Comparison of ENCODE assay signal across 10 cellular contexts in genomic region chr10:43231523-43232078, GRCh38. TPM values are rescaled to one million over a fixed set of nuclear protein-coding genes. Genes with fewer than 3 reads are reported as not detected.
DNase-seq lines count a peak whose midpoint lies in the region; ATAC-seq and TF ChIP-seq lines count a peak whose summit lies in the region.
"Had no signal": no experiment of that assay in that cellular context is flagged by ENCODE, and none has a peak within 500 bp of the region (broad histone marks: within the 10 kb centered on the region; RNA-seq: fewer than 3 reads in every experiment).

No MANE protein-coding gene starts in this region.

- TF ChIP-seq CTCF in lower lobe of right lung (IDR thresholded peaks at IDR 0.05), result no peak

- H3K4me2 ChIP-seq in BLaER1, result peak overlapping the region; percentile 94

- ATAC-seq in HG03139 (IDR thresholded peaks at IDR 0.05; ENCODE audit: unreplicated experiment), result peak; percentile 48
- ATAC-seq in lower lobe of right lung, result no peak
- ATAC-seq in GM21367 (IDR thresholded peaks at IDR 0.05; ENCODE audit: unreplicated experiment), result no peak
- no peak for ATAC-seq in HG03342 (IDR thresholded peaks at IDR 0.05; ENCODE audit: unreplicated experiment)

- H3K27ac ChIP-seq in BLaER1 (peak overlapping the region; percentile 97), lower lobe of right lung (no peak overlapping the region)

- intact Hi-C loops in lower lobe of right lung (cut with DNase I), result no loop called here

- DNase-seq in activated gamma-delta T cell (lab: John Stamatoyannopoulos, UW), result peak; percentile 20
- DNase-seq in lower lobe of right lung, result peak; percentile 32
- no peak for DNase-seq in KBM-7
- DNase-seq in NCI-H510A treated with DMSO at 0.1 percent for 48 hours (lab: John Stamatoyannopoulos, UW), result no peak

- H3K27me3 ChIP-seq in BLaER1 (peaks cover 18% of the 10 kb centered on the region), lower lobe of right lung (ENCODE audit: low read depth) (peaks cover 38% of the 10 kb centered on the region)

- no peaks in the 10 kb centered on the region for H4K20me1 ChIP-seq in BLaER1

- H3K9me3 ChIP-seq in BLaER1, result no peaks in the 10 kb centered on the region
- no peaks in the 10 kb centered on the region for H3K9me3 ChIP-seq in lower lobe of right lung

- H3K36me3 ChIP-seq in BLaER1, result no peaks in the 10 kb centered on the region
- no peaks in the 10 kb centered on the region for H3K36me3 ChIP-seq in lower lobe of right lung

- H3K9ac ChIP-seq in BLaER1, result peak overlapping the region; percentile 78

- in situ Hi-C loops in KBM-7 (cut with MboI; ENCODE audit: low pct_unique_long_range_greater_than_20kb, low sequenced_read_pairs), result no loop called here

- H3K4me1 ChIP-seq in BLaER1 (peaks cover 77% of the 10 kb centered on the region), lower lobe of right lung (peaks cover 5% of the 10 kb centered on the region)

- H3K4me3 ChIP-seq in BLaER1 (peak overlapping the region; percentile 42), lower lobe of right lung (no peak overlapping the region)
- H3K4me3 ChIP-seq: skin epidermis had no signal

RNA-seq across cellular contexts. Expression of gene RASGEF1A, which starts 35.3 kb away (rescaled TPM):
- total RNA-seq in lower lobe of right lung, result 2.7 TPM
- total RNA-seq: RPMI7951 had no signal

Comparison
In these comparisons a context has a peak if more than half of its experiments do, and no peak if none do; other contexts are left out.
1. DNase-seq: peak in activated gamma-delta T cell (single experiment) and lower lobe of right lung (single experiment); none in KBM-7 (single experiment) and NCI-H510A treated with DMSO at 0.1 percent for 48 hours (single experiment).